In the genomic region with DNA sequence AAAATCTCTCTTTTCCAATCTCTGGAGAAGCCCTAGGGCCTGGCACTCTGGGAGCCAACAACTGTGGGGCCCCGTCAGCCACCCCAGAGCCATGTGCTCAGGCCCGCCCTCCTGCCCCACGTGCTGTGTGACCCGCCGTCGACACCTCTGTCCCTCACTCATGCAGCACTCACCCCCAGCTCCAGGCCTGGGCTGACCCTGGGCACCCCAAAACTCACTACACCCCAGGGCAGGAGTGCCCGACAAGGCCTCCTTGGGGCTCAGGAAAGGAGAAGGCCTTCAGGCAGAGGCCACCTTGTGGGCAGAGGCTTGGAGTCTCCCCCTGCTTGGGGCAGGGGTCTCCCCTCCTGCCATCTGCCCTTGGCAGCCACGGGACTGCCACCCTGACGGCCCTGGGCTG, we compare ENCODE assay signal across 11 cellular contexts. TPM values are rescaled to one million over a fixed set of nuclear protein-coding genes. Genes with fewer than 3 reads are reported as not detected.
DNase-seq lines count a peak whose midpoint lies in the region; ATAC-seq lines count a peak whose summit lies in the region.
"Had no signal": no experiment of that assay in that cellular context is flagged by ENCODE, and none has a peak within 500 bp of the region (broad histone marks: within the 10 kb centered on the region; RNA-seq: fewer than 3 reads in every experiment).

No MANE protein-coding gene starts in this region.

- no peak overlapping the region for H3K4me2 ChIP-seq in mesenchymal stem cell (ENCODE audit: low read length, poor library complexity, severe bottlenecking)

- intact Hi-C loops in activated T-helper 1 cell treated with anti-CD3 and anti-CD28 coated beads, Interleukin-12 subunit alpha, Interleukin-12 subunit beta, Interleukin-2, Interleukin-4 antibody, amounts not matched to agents 30 ng/mL and 10 ng/mL and 1 ng/mL, durations not matched to agents 14 hours and 24 hours and 36 hours (cut with micrococcal nuclease) = loop anchor here (2.0 kb wide), 1 partner anchor 103 kb away; no protein-coding TSS in a partner anchor

- peak overlapping the region; percentile 43 for H4K8ac ChIP-seq in mesenchymal stem cell (ENCODE audit: low read length)

- no peak overlapping the region for H2BK5ac ChIP-seq in mesenchymal stem cell (ENCODE audit: low read depth, low read length, poor library complexity, severe bottlenecking)

- peak overlapping the region in 1 of 2 experiments; percentile 11 for H3K18ac ChIP-seq in mesenchymal stem cell (ENCODE audit: low read depth in 1 of 2, low read length in 2 of 2)

- no peak overlapping the region for H2AFZ ChIP-seq in mesenchymal stem cell (ENCODE audit: low read depth, low read length)

- no peaks in the 10 kb centered on the region for H3K27me3 Mint-ChIP-seq in stimulated activated naive CD8-positive, alpha-beta T cell treated with anti-CD3 and anti-CD28 coated beads, Interleukin-15, Interleukin-2, amounts not matched to agents 100 ng/mL and 50 ng/mL, for 24 hours
- no peaks in the 10 kb centered on the region for H3K27me3 Mint-ChIP-seq in activated T-helper 1 cell treated with anti-CD3 and anti-CD28 coated beads, Interleukin-12 subunit alpha, Interleukin-12 subunit beta, Interleukin-2, Interleukin-4 antibody, amounts not matched to agents 30 ng/mL and 10 ng/mL and 1 ng/mL, durations not matched to agents 14 hours and 24 hours and 36 hours (ENCODE audit: insufficient read depth)

- H2BK15ac ChIP-seq in mesenchymal stem cell (ENCODE audit: low read depth, poor library complexity, severe bottlenecking) = peak overlapping the region; percentile 64

- H4K91ac ChIP-seq in mesenchymal stem cell (ENCODE audit: low read length) = peak overlapping the region; percentile 54

- no peaks in the 10 kb centered on the region for H3K27me3 ChIP-seq in mesenchymal stem cell (ENCODE audit: control insufficient read depth in 1 of 2, insufficient read depth in 1 of 2, low read length in 2 of 2)

- no peak overlapping the region for H3K23ac ChIP-seq in mesenchymal stem cell (ENCODE audit: low read length in 2 of 2)

- no peak overlapping the region for H3K14ac ChIP-seq in mesenchymal stem cell (ENCODE audit: low read length in 2 of 2)

- ATAC-seq in stimulated activated naive CD8-positive, alpha-beta T cell treated with anti-CD3 and anti-CD28 coated beads, Interleukin-15, Interleukin-2, amounts not matched to agents 100 U/mL and 50 U/mL, for 24 hours = no peak
- ATAC-seq in HG03108 (IDR thresholded peaks at IDR 0.05; ENCODE audit: unreplicated experiment) (no peak), HG02678 (IDR thresholded peaks at IDR 0.05; ENCODE audit: unreplicated experiment) (no peak), GM18861 (IDR thresholded peaks at IDR 0.05; ENCODE audit: unreplicated experiment) (no peak)
- ATAC-seq: left colon had no signal

- no peaks in the 10 kb centered on the region for H3K9me3 Mint-ChIP-seq in stimulated activated naive CD8-positive, alpha-beta T cell treated with anti-CD3 and anti-CD28 coated beads, Interleukin-15, Interleukin-2, amounts not matched to agents 100 ng/mL and 50 ng/mL, for 24 hours
- no peaks in the 10 kb centered on the region for H3K9me3 Mint-ChIP-seq in activated T-helper 1 cell treated with anti-CD3 and anti-CD28 coated beads, Interleukin-12 subunit alpha, Interleukin-12 subunit beta, Interleukin-2, Interleukin-4 antibody, amounts not matched to agents 30 ng/mL and 10 ng/mL and 1 ng/mL, durations not matched to agents 14 hours and 24 hours and 36 hours
- H3K9me3 Mint-ChIP-seq: T-helper 1 cell treated with Interleukin-12 subunit alpha and Interleukin-12 subunit beta and Interleukin-4 antibody, amounts not matched to agents 30 μg/mL and 1 μg/mL, for 36 hours had no signal

- H3K4me1 ChIP-seq in mesenchymal stem cell (ENCODE audit: control insufficient read depth, insufficient read depth, low read depth, low read length) = peaks cover 52% of the 10 kb centered on the region

- H3K27ac ChIP-seq in mesenchymal stem cell (ENCODE audit: low read length, poor library complexity, severe bottlenecking) = no peak overlapping the region
- H3K27ac ChIP-seq: ascending aorta had no signal

- no peak overlapping the region for H3K9ac ChIP-seq in mesenchymal stem cell (ENCODE audit: low read length)

- peaks cover 21% of the 10 kb centered on the region for H3K4me1 Mint-ChIP-seq in stimulated activated naive CD8-positive, alpha-beta T cell treated with anti-CD3 and anti-CD28 coated beads, Interleukin-15, Interleukin-2, amounts not matched to agents 100 ng/mL and 50 ng/mL, for 24 hours (ENCODE audit: low read depth)
- H3K4me1 Mint-ChIP-seq in activated T-helper 1 cell treated with anti-CD3 and anti-CD28 coated beads, Interleukin-12 subunit alpha, Interleukin-12 subunit beta, Interleukin-2, Interleukin-4 antibody, amounts not matched to agents 30 ng/mL and 10 ng/mL and 1 ng/mL, durations not matched to agents 14 hours and 24 hours and 36 hours (ENCODE audit: low read depth) = no peaks in the 10 kb centered on the region

- no peak overlapping the region for H2AK5ac ChIP-seq in mesenchymal stem cell (ENCODE audit: low read length, severe bottlenecking)

- DNase-seq in stimulated activated naive CD8-positive, alpha-beta T cell treated with anti-CD3 and anti-CD28 coated beads, Interleukin-15, Interleukin-2, amounts not matched to agents 100 U/mL and 50 U/mL, for 24 hours = no peak
- DNase-seq in activated T-helper 1 cell treated with anti-CD3 and anti-CD28 coated beads, Interleukin-12 subunit alpha, Interleukin-12 subunit beta, Interleukin-2, Interleukin-4 antibody, amounts not matched to agents 30 ng/mL and 10 ng/mL and 1 ng/mL, durations not matched to agents 14 hours and 24 hours and 36 hours (ENCODE audit: low spot score) = no peak
- DNase-seq in mesenchymal stem cell = no peak
- DNase-seq in NCI-H128 (lab: John Stamatoyannopoulos, UW; ENCODE audit: unreplicated experiment) = no peak

- no peak overlapping the region for H3K4me3 ChIP-seq in mesenchymal stem cell (ENCODE audit: insufficient read depth in 1 of 2, low read depth in 1 of 2, low read length in 2 of 2)

- peaks cover 13 to 29% of the 10 kb centered on the region in 2 experiments for H3K36me3 ChIP-seq in mesenchymal stem cell (ENCODE audit: control insufficient read depth in 1 of 2, insufficient read depth in 2 of 2, low read depth in 1 of 2, low read length in 2 of 2)
- H3K36me3 ChIP-seq: ascending aorta had no signal

- no peaks in the 10 kb centered on the region for H3K36me3 Mint-ChIP-seq in stimulated activated naive CD8-positive, alpha-beta T cell treated with anti-CD3 and anti-CD28 coated beads, Interleukin-15, Interleukin-2, amounts not matched to agents 100 ng/mL and 50 ng/mL, for 24 hours (ENCODE audit: low read depth)
- H3K36me3 Mint-ChIP-seq in activated T-helper 1 cell treated with anti-CD3 and anti-CD28 coated beads, Interleukin-12 subunit alpha, Interleukin-12 subunit beta, Interleukin-2, Interleukin-4 antibody, amounts not matched to agents 30 ng/mL and 10 ng/mL and 1 ng/mL, durations not matched to agents 14 hours and 24 hours and 36 hours (ENCODE audit: low read depth) = no peaks in the 10 kb centered on the region

- H3K79me1 ChIP-seq in mesenchymal stem cell (replicated peaks; ENCODE audit: low read length, poor library complexity, severe bottlenecking) = peaks cover 6% of the 10 kb centered on the region

- peak overlapping the region in 1 of 2 experiments; percentile 43 for H2BK12ac ChIP-seq in mesenchymal stem cell (ENCODE audit: low read length in 2 of 2)

- peak overlapping the region in 1 of 2 experiments; percentile 3 for H3K4ac ChIP-seq in mesenchymal stem cell (ENCODE audit: low read depth in 1 of 2, low read length in 2 of 2)

- peak overlapping the region; percentile 68 for H3K4me3 Mint-ChIP-seq in stimulated activated naive CD8-positive, alpha-beta T cell treated with anti-CD3 and anti-CD28 coated beads, Interleukin-15, Interleukin-2, amounts not matched to agents 100 ng/mL and 50 ng/mL, for 24 hours
- peak overlapping the region; percentile 30 for H3K4me3 Mint-ChIP-seq in activated T-helper 1 cell treated with anti-CD3 and anti-CD28 coated beads, Interleukin-12 subunit alpha, Interleukin-12 subunit beta, Interleukin-2, Interleukin-4 antibody, amounts not matched to agents 30 ng/mL and 10 ng/mL and 1 ng/mL, durations not matched to agents 14 hours and 24 hours and 36 hours

- H3K9me3 ChIP-seq in mesenchymal stem cell (ENCODE audit: control insufficient read depth, low read length) = no peaks in the 10 kb centered on the region
- H3K9me3 ChIP-seq: ascending aorta had no signal

- no peak overlapping the region for H3K27ac Mint-ChIP-seq in stimulated activated naive CD8-positive, alpha-beta T cell treated with anti-CD3 and anti-CD28 coated beads, Interleukin-15, Interleukin-2, amounts not matched to agents 100 ng/mL and 50 ng/mL, for 24 hours
- no peak overlapping the region for H3K27ac Mint-ChIP-seq in activated T-helper 1 cell treated with anti-CD3 and anti-CD28 coated beads, Interleukin-12 subunit alpha, Interleukin-12 subunit beta, Interleukin-2, Interleukin-4 antibody, amounts not matched to agents 30 ng/mL and 10 ng/mL and 1 ng/mL, durations not matched to agents 14 hours and 24 hours and 36 hours
- H3K27ac Mint-ChIP-seq: T-helper 1 cell treated with Interleukin-12 subunit alpha and Interleukin-12 subunit beta and Interleukin-4 antibody, amounts not matched to agents 30 μg/mL and 1 μg/mL, for 36 hours had no signal

- H2BK120ac ChIP-seq in mesenchymal stem cell (ENCODE audit: low read depth, low read length) = no peak overlapping the region

- WGBS in mesenchymal stem cell = 90% methylated on average over 9 of the region's 9 CpGs

RNA-seq across cellular contexts. Expression of gene MYL5, which starts 5.7 kb away (rescaled TPM):
- total RNA-seq in activated T-helper 1 cell treated with anti-CD3 and anti-CD28 coated beads, Interleukin-12 subunit alpha, Interleukin-12 subunit beta, Interleukin-2, Interleukin-4 antibody, amounts not matched to agents 30 ng/mL and 10 ng/mL and 1 ng/mL, durations not matched to agents 14 hours and 24 hours and 36 hours = 29.7 and 35.0 TPM in 2 replicates
- 15.0 TPM for polyA plus RNA-seq in mesenchymal stem cell (2013, experiment 1 of 2)
- 13.1 TPM for polyA plus RNA-seq in mesenchymal stem cell (2013, experiment 2 of 2)

RNA-seq across cellular contexts. Expression of gene ATP5ME, which starts 6.0 kb away (rescaled TPM):
- total RNA-seq in activated T-helper 1 cell treated with anti-CD3 and anti-CD28 coated beads, Interleukin-12 subunit alpha, Interleukin-12 subunit beta, Interleukin-2, Interleukin-4 antibody, amounts not matched to agents 30 ng/mL and 10 ng/mL and 1 ng/mL, durations not matched to agents 14 hours and 24 hours and 36 hours = 217 and 224 TPM in 2 replicates
- polyA plus RNA-seq in mesenchymal stem cell (2013, experiment 1 of 2) = 1,109 TPM
- 1,079 TPM for polyA plus RNA-seq in mesenchymal stem cell (2013, experiment 2 of 2)
- total RNA-seq: ascending aorta had no signal

RNA-seq across cellular contexts. Expression of gene SLC49A3, which starts 8.9 kb away (rescaled TPM):
- total RNA-seq in activated T-helper 1 cell treated with anti-CD3 and anti-CD28 coated beads, Interleukin-12 subunit alpha, Interleukin-12 subunit beta, Interleukin-2, Interleukin-4 antibody, amounts not matched to agents 30 ng/mL and 10 ng/mL and 1 ng/mL, durations not matched to agents 14 hours and 24 hours and 36 hours = 0.81 and 0.88 TPM in 2 replicates
- polyA plus RNA-seq in mesenchymal stem cell (2013, experiment 1 of 2) = 1.4 TPM
- polyA plus RNA-seq in mesenchymal stem cell (2013, experiment 2 of 2) = 1.3 TPM

RNA-seq across cellular contexts. Expression of gene PCGF3, which starts 25.5 kb away (rescaled TPM):
- total RNA-seq in activated T-helper 1 cell treated with anti-CD3 and anti-CD28 coated beads, Interleukin-12 subunit alpha, Interleukin-12 subunit beta, Interleukin-2, Interleukin-4 antibody, amounts not matched to agents 30 ng/mL and 10 ng/mL and 1 ng/mL, durations not matched to agents 14 hours and 24 hours and 36 hours = 30.4 and 31.0 TPM in 2 replicates
- 33.6 TPM for polyA plus RNA-seq in mesenchymal stem cell (2013, experiment 1 of 2)
- polyA plus RNA-seq in mesenchymal stem cell (2013, experiment 2 of 2) = 32.1 TPM

RNA-seq across cellular contexts. Expression of gene PDE6B, which starts 54.7 kb away (rescaled TPM):
- total RNA-seq in activated T-helper 1 cell treated with anti-CD3 and anti-CD28 coated beads, Interleukin-12 subunit alpha, Interleukin-12 subunit beta, Interleukin-2, Interleukin-4 antibody, amounts not matched to agents 30 ng/mL and 10 ng/mL and 1 ng/mL, durations not matched to agents 14 hours and 24 hours and 36 hours = 9.8 and 10.1 TPM in 2 replicates
- polyA plus RNA-seq in mesenchymal stem cell (2013, experiment 1 of 2) = 1.3 TPM
- polyA plus RNA-seq in mesenchymal stem cell (2013, experiment 2 of 2) = 0.97 TPM
- total RNA-seq: ascending aorta had no signal
